ENCODE assay signal across 14 cellular contexts in genomic region chr10:4646546-4646945, GRCh38.
"Had no signal": no experiment of that assay in that cellular context is flagged by ENCODE, and none has a peak within 500 bp of the region (broad histone marks: within the 10 kb centered on the region; RNA-seq: fewer than 3 reads in every experiment).

No MANE protein-coding gene starts in this region.

- H3K27ac Mint-ChIP-seq: activated CD4-positive, alpha-beta memory T cell treated with anti-CD3 and anti-CD28 coated beads, Interleukin-2, amount 10 ng/mL, durations not matched to agents 7 days and 5 days; activated T-helper 1 cell treated with anti-CD3 and anti-CD28 coated beads, Interleukin-12 subunit alpha, Interleukin-12 subunit beta, Interleukin-2, Interleukin-4 antibody, amounts not matched to agents 30 ng/mL and 10 ng/mL and 1 ng/mL, durations not matched to agents 14 hours and 24 hours and 36 hours; natural killer cell had no signal

- ATAC-seq: gastroesophageal sphincter, mucosa of descending colon, natural killer cell, sciatic nerve had no signal

- H3K9me3 Mint-ChIP-seq: activated CD4-positive, alpha-beta memory T cell treated with anti-CD3 and anti-CD28 coated beads, Interleukin-2, amount 10 ng/mL, durations not matched to agents 7 days and 5 days; activated T-helper 1 cell treated with anti-CD3 and anti-CD28 coated beads, Interleukin-12 subunit alpha, Interleukin-12 subunit beta, Interleukin-2, Interleukin-4 antibody, amounts not matched to agents 30 ng/mL and 10 ng/mL and 1 ng/mL, durations not matched to agents 14 hours and 24 hours and 36 hours; natural killer cell had no signal

- DNase-seq: activated CD4-positive, alpha-beta memory T cell treated with anti-CD3 and anti-CD28 coated beads, Interleukin-2, amount 10 ng/mL, durations not matched to agents 7 days and 5 days; activated CD4-positive, alpha-beta T cell treated with anti-CD3 and anti-CD28 coated beads for 1 hour; activated CD8-positive, alpha-beta memory T cell treated with anti-CD3 and anti-CD28 coated beads, Interleukin-2, amount 50 U/mL, for 4 hours; activated naive CD4-positive, alpha-beta T cell; mucosa of descending colon; natural killer cell; SJCRH30; stimulated activated CD4-positive, alpha-beta T cell treated with anti-CD3 and anti-CD28 coated beads, Interleukin-12 subunit alpha, Interleukin-12 subunit beta, amount 100 ng/mL, for 4 hours; stimulated activated CD4-positive, alpha-beta T cell treated with anti-CD3 and anti-CD28 coated beads, Interleukin-2, amount 100 ng/mL, for 48 hours; stimulated activated naive CD4-positive, alpha-beta T cell treated with Interleukin-2 at 50 U/mL for 16 hours; trophoblast cell had no signal

- H3K4me3 Mint-ChIP-seq: activated CD4-positive, alpha-beta memory T cell treated with anti-CD3 and anti-CD28 coated beads, Interleukin-2, amount 10 ng/mL, durations not matched to agents 7 days and 5 days; activated T-helper 1 cell treated with anti-CD3 and anti-CD28 coated beads, Interleukin-12 subunit alpha, Interleukin-12 subunit beta, Interleukin-2, Interleukin-4 antibody, amounts not matched to agents 30 ng/mL and 10 ng/mL and 1 ng/mL, durations not matched to agents 14 hours and 24 hours and 36 hours; natural killer cell had no signal

- H3K36me3 Mint-ChIP-seq: natural killer cell had no signal

- H3K4me1 Mint-ChIP-seq: natural killer cell had no signal
